In genomic region chr4:140704964-140705363, GRCh38 we compare ENCODE assay signal across 25 cellular contexts. TPM values are rescaled to one million over a fixed set of nuclear protein-coding genes. Genes with fewer than 3 reads are reported as not detected.
A peak's percentile ranks its signal among the peaks of the same experiment; 100 is the strongest.
DNase-seq lines count a peak whose midpoint lies in the region; ATAC-seq and TF ChIP-seq lines count a peak whose summit lies in the region.
"Had no signal": no experiment of that assay in that cellular context is flagged by ENCODE, and none has a peak within 500 bp of the region (broad histone marks: within the 10 kb centered on the region; RNA-seq: fewer than 3 reads in every experiment).

No MANE protein-coding gene starts in this region.

- in situ Hi-C loops in G401 (cut with HindIII; ENCODE audit: low sequenced_read_pairs): no loop called here

- H3K27ac ChIP-seq in endodermal cell (ENCODE audit: low read depth, low read length): no peak overlapping the region
- no peak overlapping the region for H3K27ac ChIP-seq in upper lobe of right lung
- H3K27ac ChIP-seq: coronary artery, left lung, neural progenitor cell, prostate gland, RWPE1 had no signal

- 73 to 89% methylated on average over 2 of the region's 2 CpGs for WGBS in endodermal cell (ENCODE audit: insufficient coverage in 1 of 2, insufficient read length in 1 of 2), 2 experiments

- H3K27me3 ChIP-seq in endodermal cell (ENCODE audit: control insufficient read depth, insufficient read depth, low read length, poor library complexity, severe bottlenecking) (no peaks in the 10 kb centered on the region), upper lobe of right lung (no peaks in the 10 kb centered on the region)
- H3K27me3 ChIP-seq: left lung, neural progenitor cell had no signal

- H3K4me1 Mint-ChIP-seq in endodermal cell: peaks cover 43% of the 10 kb centered on the region

- H3K4me3 ChIP-seq in endodermal cell (ENCODE audit: low read length): peak overlapping the region; percentile 39
- no peak overlapping the region for H3K4me3 ChIP-seq in upper lobe of right lung
- H3K4me3 ChIP-seq: coronary artery, left lung, neural progenitor cell, prostate gland had no signal

- TF ChIP-seq CTCF in endodermal cell (conservative IDR thresholded peaks at IDR 0.05): no peak
- no peak for TF ChIP-seq CTCF in upper lobe of right lung (IDR thresholded peaks at IDR 0.05)

- no peak overlapping the region for H3K27ac Mint-ChIP-seq in endodermal cell
- H3K27ac Mint-ChIP-seq: activated CD4-positive, alpha-beta memory T cell treated with anti-CD3 and anti-CD28 coated beads for 36 hours; CD4-positive, CD25-positive, alpha-beta regulatory T cell; WTC11 had no signal

- H3K9me3 Mint-ChIP-seq in endodermal cell: peaks cover 13% of the 10 kb centered on the region
- H3K9me3 Mint-ChIP-seq: activated CD4-positive, alpha-beta memory T cell treated with anti-CD3 and anti-CD28 coated beads for 36 hours had no signal

- peaks cover 23% of the 10 kb centered on the region for H3K36me3 Mint-ChIP-seq in endodermal cell (ENCODE audit: low read depth)
- H3K36me3 Mint-ChIP-seq: activated CD4-positive, alpha-beta memory T cell treated with anti-CD3 and anti-CD28 coated beads for 36 hours; CD4-positive, CD25-positive, alpha-beta regulatory T cell had no signal

- no peak for TF ChIP-seq POLR2A in GM18505 (IDR thresholded peaks at IDR 0.05; ENCODE audit: borderline replicate concordance, extremely low read depth, insufficient read depth, insufficient read length)

- DNase-seq in endodermal cell (no peak), AG20443 (ENCODE audit: low spot score) (no peak), NCI-H187 treated with DMSO at 0.1 percent for 48 hours (lab: John Stamatoyannopoulos, UW) (no peak), upper lobe of right lung (no peak), G401 (ENCODE audit: low spot score) (no peak)
- DNase-seq: ACHN; activated CD4-positive, alpha-beta memory T cell treated with anti-CD3 and anti-CD28 coated beads for 36 hours; activated effector memory CD4-positive, alpha-beta T cell treated with anti-CD3 and anti-CD28 coated beads, Interleukin-2, amount 50 U/mL, for 16 hours; CD4-positive, CD25-positive, alpha-beta regulatory T cell; left lung; NCI-H1105 treated with DMSO at 0.1 percent for 48 hours; NCI-H2081 treated with DMSO at 0.1 percent for 48 hours; NCI-H510A; SK-N-SH; stimulated activated CD4-positive, alpha-beta T cell treated with anti-CD3 and anti-CD28 coated beads, Interleukin-1b, Interleukin-23, amount 100 ng/mL, for 48 hours; stimulated activated naive CD4-positive, alpha-beta T cell treated with Interleukin-2 at 50 U/mL for 16 hours; T-helper 9 cell had no signal

- H3K4me3 Mint-ChIP-seq in endodermal cell: peak overlapping the region; percentile 6
- H3K4me3 Mint-ChIP-seq: activated CD4-positive, alpha-beta memory T cell treated with anti-CD3 and anti-CD28 coated beads for 36 hours; CD4-positive, CD25-positive, alpha-beta regulatory T cell; neural progenitor cell; WTC11 had no signal

- peaks cover 20% of the 10 kb centered on the region for H3K36me3 ChIP-seq in endodermal cell (ENCODE audit: control insufficient read depth, insufficient read depth, low read length)
- no peaks in the 10 kb centered on the region for H3K36me3 ChIP-seq in upper lobe of right lung
- H3K36me3 ChIP-seq: neural progenitor cell, prostate gland had no signal

- H3K4me1 ChIP-seq in endodermal cell (ENCODE audit: control insufficient read depth, insufficient read depth, low read length): peaks cover 34% of the 10 kb centered on the region
- H3K4me1 ChIP-seq in upper lobe of right lung: peaks cover 10% of the 10 kb centered on the region

- H3K9ac ChIP-seq in endodermal cell (ENCODE audit: extremely low read depth, low read length, poor library complexity, severe bottlenecking): no peak overlapping the region
- H3K9ac ChIP-seq: neural progenitor cell, SK-N-SH had no signal

- H3K9me3 ChIP-seq in endodermal cell (ENCODE audit: control insufficient read depth, low read length) (peaks cover 11% of the 10 kb centered on the region), upper lobe of right lung (no peaks in the 10 kb centered on the region)
- H3K9me3 ChIP-seq: left lung, prostate gland, SK-N-SH had no signal

- peak; percentile 45 for ATAC-seq in GM18505 (IDR thresholded peaks at IDR 0.05; ENCODE audit: unreplicated experiment)
- ATAC-seq in GM19455 (IDR thresholded peaks at IDR 0.05; ENCODE audit: unreplicated experiment): peak; percentile 67
- ATAC-seq in HG02973 (IDR thresholded peaks at IDR 0.05; ENCODE audit: unreplicated experiment): peak; percentile 74
- no peak for ATAC-seq in upper lobe of right lung
- ATAC-seq: left lung, WTC11 had no signal

- H3K27me3 Mint-ChIP-seq in endodermal cell (ENCODE audit: insufficient read depth): no peaks in the 10 kb centered on the region
- H3K27me3 Mint-ChIP-seq: CD4-positive, CD25-positive, alpha-beta regulatory T cell had no signal

- intact Hi-C loops in upper lobe of right lung (cut with DNase I): no loop called here

RNA-seq across cellular contexts. Expression of gene TBC1D9, which starts 51.2 kb away (rescaled TPM):
- total RNA-seq in endodermal cell: 10 to 100 TPM; 22.3 to 29.0 TPM
- polyA plus RNA-seq in endodermal cell (2013, experiment 1 of 2): 12.2 TPM
- 12.9 TPM for polyA plus RNA-seq in endodermal cell (2013, experiment 2 of 2)
- total RNA-seq in upper lobe of right lung: 39.5 TPM
- 4.7 and 9.4 TPM in 2 replicates for total RNA-seq in G401 (2014; rRNA removed; shearing (Covaris generic))
